26 cellular contexts compared by ENCODE assay signal in the genomic region with DNA sequence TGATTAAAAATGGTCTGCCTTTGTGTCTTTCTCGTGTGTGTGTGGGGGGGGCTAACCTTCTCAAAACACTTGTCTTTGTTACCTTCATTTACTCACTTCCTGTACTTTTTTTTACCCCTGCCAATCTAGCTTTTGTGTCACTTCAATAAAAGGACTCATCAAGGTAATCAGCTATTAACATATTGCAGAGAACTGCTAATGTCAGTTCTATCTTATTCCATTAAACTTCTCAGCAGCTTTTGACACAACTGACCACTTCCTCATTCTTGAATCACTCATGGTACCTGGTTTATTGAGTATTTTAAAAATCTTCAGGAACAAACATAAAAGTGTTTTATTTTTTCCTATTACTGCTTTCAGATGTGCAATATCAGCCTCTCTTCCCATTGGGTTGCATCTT. TPM values are rescaled to one million over a fixed set of nuclear protein-coding genes. Genes with fewer than 3 reads are reported as not detected.
DNase-seq lines count a peak whose midpoint lies in the region; ATAC-seq, FAIRE-seq and TF ChIP-seq lines count a peak whose summit lies in the region.
"Had no signal": no experiment of that assay in that cellular context is flagged by ENCODE, and none has a peak within 500 bp of the region (broad histone marks: within the 10 kb centered on the region; RNA-seq: fewer than 3 reads in every experiment).

No MANE protein-coding gene starts in this region.

- WGBS in K562 (ENCODE audit: insufficient coverage, low coverage, missing lambda C conversion rate): 0% methylated on average over 1 of the region's 1 CpG

- in situ Hi-C loops in K562 (cut with MboI): no loop called here

- peak; percentile 35 for DNase-seq in GF-D8 (lab: John Stamatoyannopoulos, UW)
- DNase-seq in NCI-H146 (lab: John Stamatoyannopoulos, UW): peak; percentile 78
- no peak for DNase-seq in K562 (ENCODE audit: extremely low read depth in 1 of 4, low spot score in 3 of 4)
- DNase-seq in NCI-H2227 treated with DMSO at 0.1 percent for 48 hours (lab: John Stamatoyannopoulos, UW): no peak
- no peak for DNase-seq in T-helper 1 cell
- no peak for DNase-seq in NCI-H2107 (lab: John Stamatoyannopoulos, UW)
- DNase-seq: ACHN; activated B cell treated with CpG ODN at 0.5 μM for 24 hours; activated CD4-positive, alpha-beta memory T cell treated with anti-CD3 and anti-CD28 coated beads for 36 hours; activated gamma-delta T cell; body of pancreas; C1 segment of cervical spinal cord; effector CD8-positive, alpha-beta T cell; erythroblast; foreskin keratinocyte; left ventricle myocardium superior; NCI-H1417 treated with DMSO at 0.1 percent for 48 hours; NCI-H345; posterior cingulate gyrus; substantia nigra; upper lobe of right lung had no signal

- no peaks in the 10 kb centered on the region for H3K79me2 ChIP-seq in K562 (ENCODE audit: control insufficient read depth, insufficient read depth, low read length)
- H3K79me2 ChIP-seq: hepatocyte had no signal

- FAIRE-seq in K562 (lab: Jason Lieb, UNC): no peak
- FAIRE-seq: RCC 7860 had no signal

- no peaks in the 10 kb centered on the region for H3K36me3 ChIP-seq in K562 (ENCODE audit: control insufficient read depth, insufficient read depth, low read length)
- H3K36me3 ChIP-seq: upper lobe of right lung had no signal

- BruUV-seq in K562 (replicated peaks; lab: Mats Ljungman, UMichigan): no TSS peak

- TF ChIP-seq CTCF in K562 (IDR thresholded peaks at IDR 0.05 in 2 of 3, conservative IDR thresholded peaks at IDR 0.05 in 1 of 3; ENCODE audit: insufficient read depth in 2 of 3, low read depth in 1 of 3, low read length in 3 of 3): no peak

- H3K4me2 ChIP-seq in K562 (ENCODE audit: insufficient read depth, low read length): no peak overlapping the region
- H3K4me2 ChIP-seq: hepatocyte had no signal

- TF ChIP-seq POLR2A in K562 (conservative IDR thresholded peaks at IDR 0.05): no peak

- H3K27me3 ChIP-seq in K562 (ENCODE audit: control insufficient read depth in 2 of 2, insufficient read depth in 2 of 2, low read length in 2 of 2): peaks cover 0 to 9% of the 10 kb centered on the region in 2 experiments; a peak in 2 of 5 replicates
- H3K27me3 ChIP-seq: body of pancreas, foreskin keratinocyte, hepatocyte, upper lobe of right lung had no signal

- H4K20me1 ChIP-seq in K562 (replicated peaks; ENCODE audit: control insufficient read depth, insufficient read depth, low read length): no peaks in the 10 kb centered on the region

- H3K9me1 ChIP-seq in K562 (ENCODE audit: control insufficient read depth, insufficient read depth, low read length): no peaks in the 10 kb centered on the region

- no peak for TF ChIP-seq RAD21 in K562 (CRISPR knock-in tag; conservative IDR thresholded peaks at IDR 0.05 in 1 of 2, IDR thresholded peaks at IDR 0.05 in 1 of 2)

- ATAC-seq in GM19351 (IDR thresholded peaks at IDR 0.05; ENCODE audit: unreplicated experiment): peak; percentile 77
- ATAC-seq in K562: no peak
- no peak for ATAC-seq in GM19467 (IDR thresholded peaks at IDR 0.05; ENCODE audit: unreplicated experiment)
- ATAC-seq: body of pancreas, foreskin keratinocyte, left ventricle myocardium superior, upper lobe of right lung had no signal

- H3K27ac ChIP-seq in K562 (ENCODE audit: extremely low read depth, low read depth, low read length): no peak overlapping the region
- H3K27ac ChIP-seq: body of pancreas, foreskin keratinocyte, hepatocyte, SK-N-MC, upper lobe of right lung had no signal

- H3K4me1 ChIP-seq in K562 (replicated peaks in 1 of 2; ENCODE audit: control insufficient read depth in 2 of 2, insufficient read depth in 2 of 2, low read length in 2 of 2): no peaks in the 10 kb centered on the region
- H3K4me1 ChIP-seq: body of pancreas, foreskin keratinocyte, upper lobe of right lung had no signal

- no peaks in the 10 kb centered on the region for H3K9me3 ChIP-seq in K562 (replicated peaks; ENCODE audit: control insufficient read depth, insufficient read depth, low read depth, low read length)
- H3K9me3 ChIP-seq: body of pancreas, upper lobe of right lung had no signal

- intact Hi-C loops in K562 (cut with micrococcal nuclease): no loop called here

- H3K9ac ChIP-seq in K562 (ENCODE audit: insufficient read depth in 1 of 2, low read depth in 2 of 2, low read length in 2 of 2): no peak overlapping the region

- H2AFZ ChIP-seq in K562 (ENCODE audit: low read depth, low read length): no peak overlapping the region
- H2AFZ ChIP-seq: hepatocyte had no signal

- no peak overlapping the region for H3K4me3 ChIP-seq in K562
- H3K4me3 ChIP-seq: body of pancreas, hepatocyte, SK-N-MC, upper lobe of right lung had no signal

- POLR2A ChIA-PET in K562 (lab: Yijun Ruan, JAX): no interaction called here

- TF ChIP-seq EP300 in K562 (IDR thresholded peaks at IDR 0.05; ENCODE audit: low read length): no peak

- CTCF ChIA-PET in K562 (lab: Yijun Ruan, JAX; ENCODE audit: low intra/inter-chr PET ratio): no interaction called here

TF ChIP-seq in K562, 482 proteins besides CTCF, POLR2A, EP300 and RAD21:
- TF ChIP-seq SPI1 (IDR thresholded peaks at IDR 0.05; ENCODE audit: borderline replicate concordance, low read depth, low read length) (peak; percentile 83), CC2D1A (IDR thresholded peaks at IDR 0.05) (no peak)

RNA-seq across cellular contexts. Expression of a gene that starts 59.8 kb away (rescaled TPM):
- 23.2 and 75.9 TPM in 2 replicates for total RNA-seq in K562 (2011; cell fraction: chromatin; rRNA removed; ENCODE audit: low replicate concordance)
- 11.2 and 11.7 TPM in 2 replicates for total RNA-seq in K562 (2011; cell fraction: nucleolus; rRNA removed)
- 22.0 and 43.4 TPM in 2 replicates for total RNA-seq in K562 (2011; cell fraction: nucleoplasm; rRNA removed)
- 6.7 and 9.9 TPM in 2 replicates for total RNA-seq in K562 (2014; rRNA removed)
- total RNA-seq in K562 (2014; rRNA removed; fragmentation: Illumina TruSeq; extraction: Trizol): 28.1 and 31.1 TPM in 2 replicates
- total RNA-seq in K562 (2015; rRNA removed; fragmentation: Illumina TruSeq; extraction: Trizol): 25.0 and 26.5 TPM in 2 replicates
- 39.6 and 43.2 TPM in 2 replicates for total RNA-seq in K562 (2021)
- 34.4 and 44.0 TPM in 2 replicates for polyA plus RNA-seq in K562 (2011; rRNA removed)
- 7.2 and 13.2 TPM in 2 replicates for polyA plus RNA-seq in K562 (2011; cell fraction: cytosol; rRNA removed)
- polyA plus RNA-seq in K562 (2011; cell fraction: nucleus; rRNA removed): 35.6 and 37.3 TPM in 2 replicates
- 32.7 and 45.5 TPM in 2 replicates for polyA plus RNA-seq in K562 (2012)
- 26.0 and 26.6 TPM in 2 replicates for polyA plus RNA-seq in K562 (2014; fragmentation: Illumina TruSeq; extraction: Trizol)
- polyA plus RNA-seq in K562 (2014; fragmentation: Nextera tagmentation; extraction: Ambion mirVana): 10 to 100 TPM; 19.0 to 25.1 TPM
- 17.9 and 21.2 TPM in 2 replicates for polyA plus RNA-seq in K562 (2014; rRNA removed)
- polyA minus RNA-seq in K562 (2011; rRNA and poly(A)+ RNA removed): 26.6 and 29.1 TPM in 2 replicates
- polyA minus RNA-seq in K562 (2011; cell fraction: cytosol; rRNA and poly(A)+ RNA removed): 12.8 and 13.7 TPM in 2 replicates
- polyA minus RNA-seq in K562 (2011; cell fraction: nucleus; rRNA and poly(A)+ RNA removed): 35.0 and 41.9 TPM in 2 replicates

RNA-seq across cellular contexts. Expression of a gene that starts 59.9 kb away (rescaled TPM):
- 49.4 and 110 TPM in 2 replicates for total RNA-seq in K562 (2011; cell fraction: chromatin; rRNA removed; ENCODE audit: low replicate concordance)
- 37.6 and 41.4 TPM in 2 replicates for total RNA-seq in K562 (2011; cell fraction: nucleolus; rRNA removed)
- 56.9 and 57.0 TPM in 2 replicates for total RNA-seq in K562 (2011; cell fraction: nucleoplasm; rRNA removed)
- total RNA-seq in K562 (2014; rRNA removed) (106 and 132 TPM in 2 replicates), K562 (2014; rRNA removed; fragmentation: Illumina TruSeq; extraction: Trizol) (134 and 156 TPM in 2 replicates), K562 (2015; rRNA removed; fragmentation: Illumina TruSeq; extraction: Trizol) (139 and 145 TPM in 2 replicates), K562 (2021) (104 and 105 TPM in 2 replicates)
- polyA plus RNA-seq in K562 (2011; rRNA removed) (25.9 and 37.8 TPM in 2 replicates), K562 (2014; fragmentation: Illumina TruSeq; extraction: Trizol) (81.5 and 106 TPM in 2 replicates), K562 (2014; fragmentation: Nextera tagmentation; extraction: Ambion mirVana) (10 to 100 TPM; 38.4 to 43.5 TPM), K562 (2014; rRNA removed) (56.2 and 67.4 TPM in 2 replicates)
- 9.1 and 12.5 TPM in 2 replicates for polyA plus RNA-seq in K562 (2011; cell fraction: cytosol; rRNA removed)
- polyA plus RNA-seq in K562 (2011; cell fraction: nucleus; rRNA removed): 24.3 and 24.5 TPM in 2 replicates
- polyA plus RNA-seq in K562 (2012): 51.2 and 79.2 TPM in 2 replicates
- polyA minus RNA-seq in K562 (2011; rRNA and poly(A)+ RNA removed): 27.5 and 30.3 TPM in 2 replicates
- 20.8 and 22.8 TPM in 2 replicates for polyA minus RNA-seq in K562 (2011; cell fraction: cytosol; rRNA and poly(A)+ RNA removed)
- polyA minus RNA-seq in K562 (2011; cell fraction: nucleus; rRNA and poly(A)+ RNA removed): 63.8 and 64.0 TPM in 2 replicates

Comparison
In these comparisons a context has a peak if more than half of its experiments do, and no peak if none do; other contexts are left out.
1. DNase-seq: peak in GF-D8 (single experiment) and NCI-H146 (single experiment); none in K562 (0 of 4), NCI-H2227 treated with DMSO at 0.1 percent for 48 hours (single experiment), T-helper 1 cell (0 of 5) and NCI-H2107 (single experiment).